ENCODE assay signal across 9 cellular contexts in genomic region chr2:73176205-73176880, GRCh38. TPM values are rescaled to one million over a fixed set of nuclear protein-coding genes. Genes with fewer than 3 reads are reported as not detected.
A peak's percentile ranks its signal among the peaks of the same experiment; 100 is the strongest.
DNase-seq lines count a peak whose midpoint lies in the region; ATAC-seq and TF ChIP-seq lines count a peak whose summit lies in the region.
"Had no signal": no experiment of that assay in that cellular context is flagged by ENCODE, and none has a peak within 500 bp of the region (broad histone marks: within the 10 kb centered on the region; RNA-seq: fewer than 3 reads in every experiment).

No MANE protein-coding gene starts in this region.

- H3K36me3 Mint-ChIP-seq in HFFc6 (ENCODE audit: low read depth), result no peaks in the 10 kb centered on the region
- H3K36me3 Mint-ChIP-seq in activated naive CD8-positive, alpha-beta T cell treated with anti-CD3 and anti-CD28 coated beads, Interleukin-2, amount 10 ng/mL, durations not matched to agents 7 days and 5 days, result no peaks in the 10 kb centered on the region
- no peaks in the 10 kb centered on the region for H3K36me3 Mint-ChIP-seq in stimulated activated naive B cell treated with anti-CD40 and anti-IgM and Interleukin-4, amounts not matched to agents 10 μg/mL and 1 μg/mL and 100 μg/mL, for 72 hours

- peak; percentile 6 for ATAC-seq in activated naive CD8-positive, alpha-beta T cell treated with anti-CD3 and anti-CD28 coated beads, Interleukin-2, amount 10 ng/mL, durations not matched to agents 7 days and 5 days (ENCODE audit: low read depth)
- ATAC-seq in stimulated activated naive B cell treated with anti-CD40 and anti-IgM and Interleukin-4, amounts not matched to agents 10 μg/mL and 1 μg/mL and 100 μg/mL, for 72 hours (replicated peaks), result peak; percentile 11 to 18

- H3K4me1 Mint-ChIP-seq in HFFc6 (ENCODE audit: low read depth), result peaks cover 16% of the 10 kb centered on the region
- H3K4me1 Mint-ChIP-seq in activated naive CD8-positive, alpha-beta T cell treated with anti-CD3 and anti-CD28 coated beads, Interleukin-2, amount 10 ng/mL, durations not matched to agents 7 days and 5 days, result peaks cover 15% of the 10 kb centered on the region
- peaks cover 21 to 34% of the 10 kb centered on the region in 2 donors for H3K4me1 Mint-ChIP-seq in stimulated activated naive B cell treated with anti-CD40 and anti-IgM and Interleukin-4, amounts not matched to agents 10 μg/mL and 1 μg/mL and 100 μg/mL, for 72 hours

- no peaks in the 10 kb centered on the region for H3K79me2 ChIP-seq in ACC112 (ENCODE audit: control insufficient read depth, insufficient read depth, low read length, unreplicated experiment)

- H3K4me3 ChIP-seq in ACC112 (ENCODE audit: low read depth, low read length) (peak overlapping the region; percentile 88), iPS-18c (ENCODE audit: insufficient read depth, low read depth, low read length) (peak overlapping the region; percentile 65), MG63 (no peak overlapping the region)

- POLR2A ChIA-PET in activated naive CD8-positive, alpha-beta T cell treated with anti-CD3 and anti-CD28 coated beads, Interleukin-2, amount 10 ng/mL, durations not matched to agents 7 days and 5 days (lab: Charles Lee), result interaction anchor here (0.8 to 1.3 kb wide), 3 partner anchors 81 to 281 kb away, joined by 3 to 5 read pairs (median 3); partner anchors contain the start of gene SFXN5

- peak overlapping the region; percentile 95 for H2AFZ ChIP-seq in ACC112 (ENCODE audit: low read length, unreplicated experiment)

- no peak for TF ChIP-seq CTCF in HFFc6 (IDR thresholded peaks at IDR 0.05)

- H3K27me3 Mint-ChIP-seq in HFFc6 (ENCODE audit: insufficient read depth), result peaks cover 14% of the 10 kb centered on the region
- peaks cover 71% of the 10 kb centered on the region for H3K27me3 Mint-ChIP-seq in activated naive CD8-positive, alpha-beta T cell treated with anti-CD3 and anti-CD28 coated beads, Interleukin-2, amount 10 ng/mL, durations not matched to agents 7 days and 5 days
- peaks cover 53 to 82% of the 10 kb centered on the region in 2 donors for H3K27me3 Mint-ChIP-seq in stimulated activated naive B cell treated with anti-CD40 and anti-IgM and Interleukin-4, amounts not matched to agents 10 μg/mL and 1 μg/mL and 100 μg/mL, for 72 hours

- H3K36me3 ChIP-seq in ACC112 (ENCODE audit: insufficient read depth, low read length), result no peaks in the 10 kb centered on the region
- H3K36me3 ChIP-seq in MG63, result no peaks in the 10 kb centered on the region

- DNase-seq in HFFc6, result no peak
- DNase-seq in activated naive CD8-positive, alpha-beta T cell treated with anti-CD3 and anti-CD28 coated beads, Interleukin-2, amount 10 ng/mL, durations not matched to agents 7 days and 5 days, result no peak
- DNase-seq in stimulated activated naive B cell treated with anti-CD40 and anti-IgM and Interleukin-4, amounts not matched to agents 10 μg/mL and 1 μg/mL and 100 μg/mL, for 72 hours, result no peak
- no peak for DNase-seq in MG63
- DNase-seq in NCI-H2196 treated with DMSO at 0.1 percent for 48 hours (lab: John Stamatoyannopoulos, UW; ENCODE audit: unreplicated experiment), result no peak
- no peak for DNase-seq in hippocampal formation (lab: John Stamatoyannopoulos, UW)

- H3K9me3 ChIP-seq in iPS-18c (ENCODE audit: control insufficient read depth, insufficient read depth, low read length), result peaks cover 2% of the 10 kb centered on the region
- no peaks in the 10 kb centered on the region for H3K9me3 ChIP-seq in MG63

- H3K27ac Mint-ChIP-seq in HFFc6, result peak overlapping the region; percentile 79
- no peak overlapping the region for H3K27ac Mint-ChIP-seq in activated naive CD8-positive, alpha-beta T cell treated with anti-CD3 and anti-CD28 coated beads, Interleukin-2, amount 10 ng/mL, durations not matched to agents 7 days and 5 days
- H3K27ac Mint-ChIP-seq in stimulated activated naive B cell treated with anti-CD40 and anti-IgM and Interleukin-4, amounts not matched to agents 10 μg/mL and 1 μg/mL and 100 μg/mL, for 72 hours, result peak overlapping the region; percentile 90

- no peaks in the 10 kb centered on the region for H3K9me3 Mint-ChIP-seq in HFFc6
- no peaks in the 10 kb centered on the region for H3K9me3 Mint-ChIP-seq in activated naive CD8-positive, alpha-beta T cell treated with anti-CD3 and anti-CD28 coated beads, Interleukin-2, amount 10 ng/mL, durations not matched to agents 7 days and 5 days
- H3K9me3 Mint-ChIP-seq in stimulated activated naive B cell treated with anti-CD40 and anti-IgM and Interleukin-4, amounts not matched to agents 10 μg/mL and 1 μg/mL and 100 μg/mL, for 72 hours, result no peaks in the 10 kb centered on the region

- H3K27ac ChIP-seq in ACC112 (ENCODE audit: low read depth, low read length), result no peak overlapping the region
- H3K27ac ChIP-seq: epithelial cell of prostate had no signal

- peak overlapping the region; percentile 90 for H3K4me3 Mint-ChIP-seq in HFFc6
- peak overlapping the region; percentile 89 for H3K4me3 Mint-ChIP-seq in activated naive CD8-positive, alpha-beta T cell treated with anti-CD3 and anti-CD28 coated beads, Interleukin-2, amount 10 ng/mL, durations not matched to agents 7 days and 5 days
- peak overlapping the region; percentile 89 to 93 for H3K4me3 Mint-ChIP-seq in stimulated activated naive B cell treated with anti-CD40 and anti-IgM and Interleukin-4, amounts not matched to agents 10 μg/mL and 1 μg/mL and 100 μg/mL, for 72 hours

- H3K4me1 ChIP-seq in ACC112 (ENCODE audit: control insufficient read depth, insufficient read depth, low read length, unreplicated experiment), result peaks cover 14% of the 10 kb centered on the region

- H3K27me3 ChIP-seq in ACC112 (ENCODE audit: insufficient read depth, low read length), result peaks cover 40% of the 10 kb centered on the region
- H3K27me3 ChIP-seq in MG63, result peaks cover 29% of the 10 kb centered on the region

RNA-seq across cellular contexts. Expression of gene NOTO, which starts 26.0 kb away (rescaled TPM):
- total RNA-seq in HFFc6 (2021; fragmentation: NEBNext Ultra II Directional; extraction: Animal tissue kit (Norgen Biotek cat#: 25700)), result not detected
- total RNA-seq in activated naive CD8-positive, alpha-beta T cell treated with anti-CD3 and anti-CD28 coated beads, Interleukin-2, amount 10 ng/mL, durations not matched to agents 7 days and 5 days, result not detected
- 0.16 TPM in 1 of 2 replicates, not detected in the other for total RNA-seq in MG63 (2014; rRNA removed; shearing (Covaris generic); ENCODE audit: low replicate concordance)

RNA-seq across cellular contexts. Expression of gene SMYD5, which starts 37.7 kb away (rescaled TPM):
- 10 to 100 TPM; 19.3 to 27.6 (median 24.4) TPM for total RNA-seq in HFFc6 (2021; fragmentation: NEBNext Ultra II Directional; extraction: Animal tissue kit (Norgen Biotek cat#: 25700))
- total RNA-seq in activated naive CD8-positive, alpha-beta T cell treated with anti-CD3 and anti-CD28 coated beads, Interleukin-2, amount 10 ng/mL, durations not matched to agents 7 days and 5 days, result 10 to 100 TPM; 18.2 to 26.9 TPM
- 26.2 and 57.3 TPM in 2 replicates for total RNA-seq in MG63 (2014; rRNA removed; shearing (Covaris generic); ENCODE audit: low replicate concordance)

RNA-seq across cellular contexts. Expression of gene PRADC1, which starts 56.7 kb away (rescaled TPM):
- 10 to 100 TPM; 27.5 to 38.7 (median 31.7) TPM for total RNA-seq in HFFc6 (2021; fragmentation: NEBNext Ultra II Directional; extraction: Animal tissue kit (Norgen Biotek cat#: 25700))
- total RNA-seq in activated naive CD8-positive, alpha-beta T cell treated with anti-CD3 and anti-CD28 coated beads, Interleukin-2, amount 10 ng/mL, durations not matched to agents 7 days and 5 days, result 10 to 100 TPM; 11.6 to 12.5 TPM
- total RNA-seq in MG63 (2014; rRNA removed; shearing (Covaris generic); ENCODE audit: low replicate concordance), result 30.0 and 35.7 TPM in 2 replicates

RNA-seq across cellular contexts. Expression of gene CCT7, which starts 57.8 kb away (rescaled TPM):
- total RNA-seq in HFFc6 (2021; fragmentation: NEBNext Ultra II Directional; extraction: Animal tissue kit (Norgen Biotek cat#: 25700)), result 100 to 1,000 TPM; 350 to 492 (median 406) TPM
- 100 to 1,000 TPM; 243 to 271 TPM for total RNA-seq in activated naive CD8-positive, alpha-beta T cell treated with anti-CD3 and anti-CD28 coated beads, Interleukin-2, amount 10 ng/mL, durations not matched to agents 7 days and 5 days
- 891 and 917 TPM in 2 replicates for total RNA-seq in MG63 (2014; rRNA removed; shearing (Covaris generic); ENCODE audit: low replicate concordance)
